ENCODE assay signal across 18 cellular contexts in genomic region chr22:42973536-42973881, GRCh38. TPM values are rescaled to one million over a fixed set of nuclear protein-coding genes. Genes with fewer than 3 reads are reported as not detected.
DNase-seq lines count a peak whose midpoint lies in the region; TF ChIP-seq lines count a peak whose summit lies in the region.
"Had no signal": no experiment of that assay in that cellular context is flagged by ENCODE, and none has a peak within 500 bp of the region (broad histone marks: within the 10 kb centered on the region; RNA-seq: fewer than 3 reads in every experiment).

No MANE protein-coding gene starts in this region.

- no peaks in the 10 kb centered on the region for H3K27me3 Mint-ChIP-seq in mesothelial cell of epicardium (ENCODE audit: low read depth)
- H3K27me3 Mint-ChIP-seq: CD4-positive, CD25-positive, alpha-beta regulatory T cell; T-helper 17 cell had no signal

- no peaks in the 10 kb centered on the region for H3K9me3 ChIP-seq in Peyer's patch
- no peaks in the 10 kb centered on the region for H3K9me3 ChIP-seq in colonic mucosa
- H3K9me3 ChIP-seq in spleen = no peaks in the 10 kb centered on the region
- H3K9me3 ChIP-seq: MG63, suprapubic skin had no signal

- TF ChIP-seq CTCF in Peyer's patch (IDR thresholded peaks at IDR 0.05) (no peak), colonic mucosa (IDR thresholded peaks at IDR 0.05) (no peak), mesothelial cell of epicardium (IDR thresholded peaks at IDR 0.05; ENCODE audit: unreplicated experiment) (no peak), spleen (IDR thresholded peaks at IDR 0.05 in 8 of 11, conservative IDR thresholded peaks at IDR 0.05 in 3 of 11) (no peak)

- H3K9me3 Mint-ChIP-seq in mesothelial cell of epicardium = peaks cover 3% of the 10 kb centered on the region

- H3K27me3 ChIP-seq in Peyer's patch (no peaks in the 10 kb centered on the region), colonic mucosa (no peaks in the 10 kb centered on the region), spleen (replicated peaks in 1 of 7) (no peaks in the 10 kb centered on the region)
- H3K27me3 ChIP-seq: cardiac muscle cell, MG63, suprapubic skin had no signal

- H3K4me3 ChIP-seq in Peyer's patch (no peak overlapping the region), colonic mucosa (no peak overlapping the region), spleen (peak overlapping the region in 1 of 8 donors; percentile 46)
- H3K4me3 ChIP-seq: cardiac muscle cell, MG63, suprapubic skin had no signal

- 77 to 85% (median 82%) methylated on average over 5 of the region's 5 CpGs for WGBS in spleen, 5 donors

- H3K9ac ChIP-seq in colonic mucosa (ENCODE audit: low read depth in 2 of 2, low read length in 2 of 2) = peak overlapping the region in 1 of 2 donors; percentile 43

- peak overlapping the region; percentile 56 for H3K27ac Mint-ChIP-seq in mesothelial cell of epicardium
- H3K27ac Mint-ChIP-seq: T-helper 17 cell had no signal

- H3K27ac ChIP-seq in Peyer's patch (peak overlapping the region in 3 of 4 donors; percentile 14 to 72 (median 60)), colonic mucosa (peak overlapping the region; percentile 50), spleen (peak overlapping the region in 6 of 8 donors; percentile 67 to 89 (median 82))
- H3K27ac ChIP-seq: cardiac muscle cell, suprapubic skin, VCaP had no signal

- intact Hi-C loops in colonic mucosa (cut with DNase I) = no loop called here
- intact Hi-C loops in spleen (cut with DNase I; ENCODE audit: low total_unique reads) = no loop called here

- H3K4me1 Mint-ChIP-seq in mesothelial cell of epicardium = peaks cover 36% of the 10 kb centered on the region

- peaks cover 17% of the 10 kb centered on the region for H3K36me3 Mint-ChIP-seq in mesothelial cell of epicardium

- TF ChIP-seq POLR2A in Peyer's patch (IDR thresholded peaks at IDR 0.05) (no peak), spleen (IDR thresholded peaks at IDR 0.05) (no peak)

- DNase-seq in Peyer's patch (no peak), colonic mucosa (no peak), mesothelial cell of epicardium (ENCODE audit: low spot score in 2 of 2, unreplicated experiment in 2 of 2) (no peak), spleen (no peak), NCI-H2081 (lab: John Stamatoyannopoulos, UW) (no peak), SKM-1 treated with dmso at 0.1 percent for 144 hours (lab: John Stamatoyannopoulos, UW; ENCODE audit: unreplicated experiment) (no peak)
- DNase-seq in stimulated activated CD4-positive, alpha-beta T cell treated with anti-CD3 and anti-CD28 coated beads, Interleukin-15, amount 100 ng/mL, for 24 hours = no peak
- DNase-seq in activated effector memory CD4-positive, alpha-beta T cell treated with anti-CD3 and anti-CD28 coated beads, Interleukin-2, amount 50 U/mL, for 16 hours = no peak
- DNase-seq: CD4-positive, CD25-positive, alpha-beta regulatory T cell; HCEC 1CT; hippocampal formation; MG63; NCI-H1436; NCI-H524 treated with DMSO at 0.1 percent for 48 hours; T-helper 17 cell had no signal

- no peak overlapping the region for H3K4me3 Mint-ChIP-seq in mesothelial cell of epicardium
- H3K4me3 Mint-ChIP-seq: CD4-positive, CD25-positive, alpha-beta regulatory T cell; T-helper 17 cell had no signal

- no peaks in the 10 kb centered on the region for H3K36me3 ChIP-seq in Peyer's patch
- H3K36me3 ChIP-seq in colonic mucosa = no peaks in the 10 kb centered on the region
- peaks cover 0 to 3% (median 0%) of the 10 kb centered on the region in 6 donors for H3K36me3 ChIP-seq in spleen
- H3K36me3 ChIP-seq: cardiac muscle cell, MG63, suprapubic skin had no signal

- H3K4me1 ChIP-seq in Peyer's patch (peaks cover 0 to 35% (median 0%) of the 10 kb centered on the region in 4 donors), colonic mucosa (peaks cover 28% of the 10 kb centered on the region), spleen (peaks cover 8 to 91% (median 49%) of the 10 kb centered on the region in 6 donors)

RNA-seq across cellular contexts. Expression of gene PACSIN2, which starts 41.4 kb away (rescaled TPM):
- total RNA-seq in Peyer's patch = 100 to 1,000 TPM in 3 of 4 donors, 10 to 100 TPM in 1; 58.0 to 149 (median 110) TPM
- 100 to 1,000 TPM; 143 to 160 TPM for total RNA-seq in colonic mucosa
- total RNA-seq in mesothelial cell of epicardium = 54.5 to 58.7 TPM (median 56.6 TPM) in 3 replicates
- 10 to 100 TPM; 48.0 to 98.1 (median 78.2) TPM for total RNA-seq in spleen
- 10 to 100 TPM; 24.2 to 38.0 (median 25.1) TPM for polyA plus RNA-seq in spleen
